In the genomic region with DNA sequence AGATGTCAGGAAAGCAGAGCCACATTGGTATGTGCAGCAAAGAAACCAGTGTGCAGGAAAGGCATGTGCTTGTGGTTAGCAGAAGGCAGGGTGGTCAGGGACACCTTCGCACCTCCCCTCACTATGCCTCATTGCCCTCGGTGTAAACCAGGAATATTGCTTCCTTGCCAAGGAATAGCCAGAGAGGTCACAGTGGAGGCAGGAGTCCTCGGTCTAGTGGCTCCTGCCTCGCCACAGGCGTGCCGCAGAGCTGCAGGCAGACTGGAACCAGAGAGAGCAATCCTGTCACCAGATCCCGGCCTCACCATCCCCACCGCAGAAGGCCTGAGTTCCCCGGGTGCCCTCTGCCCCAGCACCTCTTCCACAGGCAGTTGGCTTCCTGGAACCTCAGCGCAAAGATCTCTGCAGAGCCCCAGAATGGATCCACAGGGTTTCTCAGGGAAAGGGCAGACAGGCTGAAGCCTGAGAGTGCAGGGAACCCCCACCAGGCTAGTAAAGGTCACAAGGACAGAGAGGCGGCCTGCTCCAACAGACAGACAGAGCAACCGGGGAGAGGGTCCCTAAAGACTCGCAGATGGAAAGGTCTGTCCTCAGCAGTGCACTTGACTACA, we compare ENCODE assay signal across 20 cellular contexts. TPM values are rescaled to one million over a fixed set of nuclear protein-coding genes. Genes with fewer than 3 reads are reported as not detected.
A peak's percentile ranks its signal among the peaks of the same experiment; 100 is the strongest.
DNase-seq lines count a peak whose midpoint lies in the region; ATAC-seq and TF ChIP-seq lines count a peak whose summit lies in the region.
"Had no signal": no experiment of that assay in that cellular context is flagged by ENCODE, and none has a peak within 500 bp of the region (broad histone marks: within the 10 kb centered on the region; RNA-seq: fewer than 3 reads in every experiment).

No MANE protein-coding gene starts in this region.

- H3K27ac Mint-ChIP-seq in brain = peak overlapping the region in 3 of 5 experiments; percentile 58 to 94 (median 94)
- peak overlapping the region in 2 of 6 donors; percentile 57 to 62 for H3K27ac Mint-ChIP-seq in naive B cell
- no peak overlapping the region for H3K27ac Mint-ChIP-seq in endothelial cell (ENCODE audit: unreplicated experiment)
- H3K27ac Mint-ChIP-seq: activated CD4-positive, alpha-beta T cell treated with anti-CD3 and anti-CD28 coated beads for 36 hours; activated T-helper 1 cell treated with anti-CD3 and anti-CD28 coated beads, Interleukin-12 subunit alpha, Interleukin-12 subunit beta, Interleukin-2, Interleukin-4 antibody, amounts not matched to agents 30 ng/mL and 10 ng/mL and 1 ng/mL, durations not matched to agents 14 hours and 24 hours and 36 hours had no signal

- H3K9me3 Mint-ChIP-seq in brain (peaks cover 0 to 9% (median 0%) of the 10 kb centered on the region in 5 experiments), naive B cell (no peaks in the 10 kb centered on the region), endothelial cell (ENCODE audit: unreplicated experiment) (no peaks in the 10 kb centered on the region)
- H3K9me3 Mint-ChIP-seq: activated T-helper 1 cell treated with anti-CD3 and anti-CD28 coated beads, Interleukin-12 subunit alpha, Interleukin-12 subunit beta, Interleukin-2, Interleukin-4 antibody, amounts not matched to agents 30 ng/mL and 10 ng/mL and 1 ng/mL, durations not matched to agents 14 hours and 24 hours and 36 hours; central memory CD8-positive, alpha-beta T cell had no signal

- TF ChIP-seq CTCF in brain (conservative IDR thresholded peaks at IDR 0.05) = no peak
- TF ChIP-seq CTCF in endothelial cell (IDR thresholded peaks at IDR 0.05; ENCODE audit: unreplicated experiment) = no peak

- H3K4me1 Mint-ChIP-seq in brain = peaks cover 66% of the 10 kb centered on the region
- peaks cover 26 to 44% (median 42%) of the 10 kb centered on the region in 3 donors for H3K4me1 Mint-ChIP-seq in naive B cell
- peaks cover 12% of the 10 kb centered on the region for H3K4me1 Mint-ChIP-seq in endothelial cell (ENCODE audit: unreplicated experiment)
- H3K4me1 Mint-ChIP-seq: activated CD4-positive, alpha-beta T cell treated with anti-CD3 and anti-CD28 coated beads for 36 hours; central memory CD8-positive, alpha-beta T cell had no signal

- in situ Hi-C loops in ACHN (cut with HindIII; ENCODE audit: low pct_ligation_motif_present, low pct_unique_long_range_greater_than_20kb, low sequenced_read_pairs) = no loop called here

- no peak overlapping the region for H3K4me3 Mint-ChIP-seq in brain
- peak overlapping the region in 5 of 8 donors; percentile 41 to 84 (median 67) for H3K4me3 Mint-ChIP-seq in naive B cell
- no peak overlapping the region for H3K4me3 Mint-ChIP-seq in endothelial cell (ENCODE audit: unreplicated experiment)
- H3K4me3 Mint-ChIP-seq: activated CD4-positive, alpha-beta T cell treated with anti-CD3 and anti-CD28 coated beads for 36 hours; activated T-helper 1 cell treated with anti-CD3 and anti-CD28 coated beads, Interleukin-12 subunit alpha, Interleukin-12 subunit beta, Interleukin-2, Interleukin-4 antibody, amounts not matched to agents 30 ng/mL and 10 ng/mL and 1 ng/mL, durations not matched to agents 14 hours and 24 hours and 36 hours; central memory CD8-positive, alpha-beta T cell had no signal

- ATAC-seq in naive B cell (ENCODE audit: low read depth in 2 of 2) (peak in 1 of 2 donors; percentile 6), HG03139 (IDR thresholded peaks at IDR 0.05; ENCODE audit: unreplicated experiment) (no peak)
- ATAC-seq: A549 had no signal

- H3K27me3 Mint-ChIP-seq in brain = peaks cover 7% of the 10 kb centered on the region
- H3K27me3 Mint-ChIP-seq in naive B cell = peaks cover 12 to 17% (median 15%) of the 10 kb centered on the region in 3 donors
- H3K27me3 Mint-ChIP-seq in endothelial cell (ENCODE audit: unreplicated experiment) = peaks cover 3% of the 10 kb centered on the region
- H3K27me3 Mint-ChIP-seq: activated CD4-positive, alpha-beta T cell treated with anti-CD3 and anti-CD28 coated beads for 36 hours; central memory CD8-positive, alpha-beta T cell had no signal

- H3K36me3 Mint-ChIP-seq in brain (no peaks in the 10 kb centered on the region), naive B cell (no peaks in the 10 kb centered on the region), endothelial cell (ENCODE audit: low read depth, unreplicated experiment) (peaks cover 3% of the 10 kb centered on the region)
- H3K36me3 Mint-ChIP-seq: CD14-positive monocyte had no signal

- peak; percentile 91 for DNase-seq in ACHN
- peak; percentile 64 for DNase-seq in HK-2 (ENCODE audit: unreplicated experiment)
- DNase-seq in naive B cell = no peak
- DNase-seq in endothelial cell (ENCODE audit: low spot score) = no peak
- DNase-seq in activated gamma-delta T cell treated with Interleukin-2 at 50 U/mL for 16 hours = no peak
- no peak for DNase-seq in RKO (ENCODE audit: low spot score)
- DNase-seq: activated CD4-positive, alpha-beta T cell treated with anti-CD3 and anti-CD28 coated beads for 36 hours; head of caudate nucleus; NCI-H187 treated with DMSO at 0.1 percent for 48 hours; NCI-H510A; stimulated activated CD4-positive, alpha-beta T cell treated with anti-CD3 and anti-CD28 coated beads, Interleukin-4, amount 100 ng/mL, for 24 hours had no signal

RNA-seq across cellular contexts. Expression of a gene that starts 21.6 kb away (rescaled TPM):
- not detected for polyA plus RNA-seq in brain (ENCODE audit: insufficient read depth, low read depth, low replicate concordance)
- not detected for polyA plus RNA-seq in naive B cell (ENCODE audit: low read depth in 6 of 6)
- total RNA-seq in endothelial cell (ENCODE audit: unreplicated experiment) = not detected
- total RNA-seq: activated CD4-positive, alpha-beta T cell treated with anti-CD3 and anti-CD28 coated beads for 36 hours; activated T-helper 1 cell treated with anti-CD3 and anti-CD28 coated beads, Interleukin-12 subunit alpha, Interleukin-12 subunit beta, Interleukin-2, Interleukin-4 antibody, amounts not matched to agents 30 ng/mL and 10 ng/mL and 1 ng/mL, durations not matched to agents 14 hours and 24 hours and 36 hours; adrenal gland; lung; urinary bladder had no signal
- polyA plus RNA-seq: A549, adrenal gland, CD14-positive monocyte, lung, urinary bladder had no signal

Comparison
In these comparisons a context has a peak if more than half of its experiments do, and no peak if none do; other contexts are left out.
1. DNase-seq: peak in ACHN (single experiment) and HK-2 (single experiment); none in naive B cell (single experiment), endothelial cell (single experiment), activated gamma-delta T cell treated with Interleukin-2 at 50 U/mL for 16 hours (single experiment) and RKO (single experiment).
2. H3K4me3 Mint-ChIP-seq: peak in naive B cell (5 of 8); none in brain (0 of 5) and endothelial cell (single experiment).